In the genomic region with DNA sequence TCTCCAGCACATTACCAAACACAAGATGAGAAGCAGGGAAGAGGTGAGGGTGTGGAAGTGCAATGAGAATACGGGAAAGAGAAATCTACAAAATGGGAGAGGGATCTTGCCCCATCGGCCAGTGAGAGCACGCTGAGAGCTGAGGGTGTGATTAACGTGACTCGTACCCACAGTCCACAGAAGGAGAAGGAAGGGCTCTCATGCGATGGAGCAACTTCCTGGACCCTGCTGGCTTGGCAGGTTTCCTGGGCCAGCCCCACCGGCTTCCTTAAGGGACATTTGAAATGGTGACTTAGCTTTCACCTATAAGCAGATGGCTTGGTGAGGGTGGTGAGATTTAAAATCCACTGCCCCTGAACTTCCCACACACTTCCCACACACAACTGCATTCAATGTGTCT, we compare ENCODE assay signal across 14 cellular contexts.
A peak's percentile ranks its signal among the peaks of the same experiment; 100 is the strongest.
DNase-seq lines count a peak whose midpoint lies in the region; ATAC-seq and TF ChIP-seq lines count a peak whose summit lies in the region.
"Had no signal": no experiment of that assay in that cellular context is flagged by ENCODE, and none has a peak within 500 bp of the region (broad histone marks: within the 10 kb centered on the region; RNA-seq: fewer than 3 reads in every experiment).

No MANE protein-coding gene starts in this region.

- no peaks in the 10 kb centered on the region for H3K9me3 Mint-ChIP-seq in naive thymus-derived CD8-positive, alpha-beta T cell

- peaks cover 59 to 82% (median 71%) of the 10 kb centered on the region in 10 experiments for H3K4me1 ChIP-seq in BLaER1 treated with 17β-estradiol and CSF1 and Interleukin-3, amounts not matched to agents 10 nM and 100 nM

- H3K4me2 ChIP-seq in BLaER1 treated with 17β-estradiol and CSF1 and Interleukin-3, amounts not matched to agents 10 nM and 100 nM = peak overlapping the region; percentile 61 to 87 (median 72)

- DNase-seq in LoVo (ENCODE audit: low spot score) = peak; percentile 11
- peak; percentile 32 for DNase-seq in choroid plexus epithelial cell (ENCODE audit: low read depth)
- peak; percentile 26 for DNase-seq in mucosa of gallbladder (ENCODE audit: low spot score)
- DNase-seq in naive thymus-derived CD8-positive, alpha-beta T cell = no peak
- DNase-seq in putamen (ENCODE audit: low spot score) = no peak
- DNase-seq: activated CD8-positive, alpha-beta memory T cell treated with anti-CD3 and anti-CD28 coated beads for 24 hours; mesendoderm; NCI-H1436 treated with DMSO at 0.1 percent for 48 hours; NCI-H446; stimulated activated naive CD4-positive, alpha-beta T cell treated with Interleukin-2 at 50 U/mL for 16 hours had no signal

- no peaks in the 10 kb centered on the region for H3K36me3 Mint-ChIP-seq in naive thymus-derived CD8-positive, alpha-beta T cell

- no peak for ATAC-seq in GM19035 (IDR thresholded peaks at IDR 0.05; ENCODE audit: unreplicated experiment)
- no peak for ATAC-seq in naive thymus-derived CD8-positive, alpha-beta T cell
- no peak for ATAC-seq in GM21526 (IDR thresholded peaks at IDR 0.05; ENCODE audit: low FRiP score, unreplicated experiment)

- H3K4me1 Mint-ChIP-seq in naive thymus-derived CD8-positive, alpha-beta T cell = peaks cover 2 to 45% (median 25%) of the 10 kb centered on the region in 4 donors

- no peaks in the 10 kb centered on the region for H3K36me3 ChIP-seq in BLaER1 treated with 17β-estradiol and CSF1 and Interleukin-3, amounts not matched to agents 10 nM and 100 nM

- peaks cover 0 to 6% (median 0%) of the 10 kb centered on the region in 5 donors for H3K27me3 Mint-ChIP-seq in naive thymus-derived CD8-positive, alpha-beta T cell

- no peak overlapping the region for H3K27ac Mint-ChIP-seq in naive thymus-derived CD8-positive, alpha-beta T cell

- H3K27ac ChIP-seq in BLaER1 treated with 17β-estradiol and CSF1 and Interleukin-3, amounts not matched to agents 10 nM and 100 nM = peak overlapping the region in 5 of 11 experiments; percentile 8 to 49 (median 38); a peak in 6 of 22 replicates
- H3K27ac ChIP-seq: skin epidermis had no signal

- H3K4me3 ChIP-seq in BLaER1 treated with 17β-estradiol and CSF1 and Interleukin-3, amounts not matched to agents 10 nM and 100 nM = peak overlapping the region in 1 of 10 experiments; percentile 33; a peak in 1 of 20 replicates
- no peak overlapping the region for H3K4me3 ChIP-seq in choroid plexus epithelial cell (ENCODE audit: low read depth, low read length)
- H3K4me3 ChIP-seq: skin epidermis had no signal

- no peaks in the 10 kb centered on the region; a peak in 1 of 22 replicates for H3K27me3 ChIP-seq in BLaER1 treated with 17β-estradiol and CSF1 and Interleukin-3, amounts not matched to agents 10 nM and 100 nM

- peak overlapping the region in 1 of 11 experiments; percentile 19; a peak in 3 of 22 replicates for H3K9ac ChIP-seq in BLaER1 treated with 17β-estradiol and CSF1 and Interleukin-3, amounts not matched to agents 10 nM and 100 nM

- H3K4me3 Mint-ChIP-seq in naive thymus-derived CD8-positive, alpha-beta T cell = no peak overlapping the region

- H4K20me1 ChIP-seq in BLaER1 treated with 17β-estradiol and CSF1 and Interleukin-3, amounts not matched to agents 10 nM and 100 nM = no peaks in the 10 kb centered on the region; a peak in 1 of 22 replicates

- TF ChIP-seq CTCF in choroid plexus epithelial cell (conservative IDR thresholded peaks at IDR 0.05; ENCODE audit: low read depth, low read length) = no peak

- POLR2A ChIA-PET in naive thymus-derived CD8-positive, alpha-beta T cell (lab: Charles Lee) = no interaction called here

- H3K9me3 ChIP-seq in BLaER1 treated with 17β-estradiol and CSF1 and Interleukin-3, amounts not matched to agents 10 nM and 100 nM (replicated peaks in 1 of 11) = peaks cover 0 to 11% (median 0%) of the 10 kb centered on the region in 11 experiments; a peak in 1 of 22 replicates

Comparison
In these comparisons a context has a peak if more than half of its experiments do, and no peak if none do; other contexts are left out.
1. DNase-seq: peak in LoVo (single experiment), choroid plexus epithelial cell (single experiment) and mucosa of gallbladder (single experiment); none in naive thymus-derived CD8-positive, alpha-beta T cell (0 of 10) and putamen (single experiment).